1 cellular context compared by ENCODE assay signal in the genomic region with DNA sequence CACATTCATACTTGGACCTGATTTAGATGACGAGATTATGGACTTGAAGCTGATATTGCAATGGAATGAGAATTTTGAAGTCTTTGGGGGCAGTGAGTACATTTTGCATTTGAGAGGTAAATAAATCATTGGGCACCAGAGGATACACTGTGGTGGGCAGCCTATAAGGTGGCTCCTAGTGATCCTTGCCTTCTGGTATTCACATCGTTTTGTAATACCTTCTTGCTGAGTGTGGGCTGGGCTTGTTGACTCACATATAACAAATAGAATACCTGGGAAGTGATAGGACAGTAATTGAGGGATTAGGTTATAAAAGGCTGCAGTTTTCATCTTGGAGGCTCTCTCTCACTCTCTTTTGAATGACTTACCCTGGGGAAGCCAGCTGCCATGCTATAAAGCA.
TF ChIP-seq lines count a peak whose summit lies in the region.

No MANE protein-coding gene starts in this region.

TF ChIP-seq in IMR-90, 13 proteins besides CTCF, POLR2A, EP300 and RAD21 (continued from another document):
- no peak for TF ChIP-seq NFE2L2 (IDR thresholded peaks at IDR 0.05; ENCODE audit: low read depth, low read length)
- TF ChIP-seq RFX5 (IDR thresholded peaks at IDR 0.05; ENCODE audit: low read depth, low read length) = no peak
- TF ChIP-seq SMC3 (IDR thresholded peaks at IDR 0.05; ENCODE audit: low read depth, low read length) = no peak
- TF ChIP-seq, protein P1, sequence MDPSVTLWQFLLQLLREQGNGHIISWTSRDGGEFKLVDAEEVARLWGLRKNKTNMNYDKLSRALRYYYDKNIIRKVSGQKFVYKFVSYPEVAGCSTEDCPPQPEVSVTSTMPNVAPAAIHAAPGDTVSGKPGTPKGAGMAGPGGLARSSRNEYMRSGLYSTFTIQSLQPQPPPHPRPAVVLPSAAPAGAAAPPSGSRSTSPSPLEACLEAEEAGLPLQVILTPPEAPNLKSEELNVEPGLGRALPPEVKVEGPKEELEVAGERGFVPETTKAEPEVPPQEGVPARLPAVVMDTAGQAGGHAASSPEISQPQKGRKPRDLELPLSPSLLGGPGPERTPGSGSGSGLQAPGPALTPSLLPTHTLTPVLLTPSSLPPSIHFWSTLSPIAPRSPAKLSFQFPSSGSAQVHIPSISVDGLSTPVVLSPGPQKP (IDR thresholded peaks at IDR 0.05; ENCODE audit: borderline replicate concordance, low read depth, low read length) = no peak
- no peak for TF ChIP-seq MAZ (IDR thresholded peaks at IDR 0.05; ENCODE audit: borderline replicate concordance, low read depth, low read length)
- no peak for TF ChIP-seq MXI1 (IDR thresholded peaks at IDR 0.05; ENCODE audit: borderline replicate concordance, low read depth, low read length)
- TF ChIP-seq, protein P2, sequence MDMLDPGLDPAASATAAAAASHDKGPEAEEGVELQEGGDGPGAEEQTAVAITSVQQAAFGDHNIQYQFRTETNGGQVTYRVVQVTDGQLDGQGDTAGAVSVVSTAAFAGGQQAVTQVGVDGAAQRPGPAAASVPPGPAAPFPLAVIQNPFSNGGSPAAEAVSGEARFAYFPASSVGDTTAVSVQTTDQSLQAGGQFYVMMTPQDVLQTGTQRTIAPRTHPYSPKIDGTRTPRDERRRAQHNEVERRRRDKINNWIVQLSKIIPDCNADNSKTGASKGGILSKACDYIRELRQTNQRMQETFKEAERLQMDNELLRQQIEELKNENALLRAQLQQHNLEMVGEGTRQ (IDR thresholded peaks at IDR 0.05; ENCODE audit: low read depth, low read length) = no peak
- TF ChIP-seq CEBPB (IDR thresholded peaks at IDR 0.05; ENCODE audit: low read depth, low read length) = no peak
- TF ChIP-seq MAFK (IDR thresholded peaks at IDR 0.05; ENCODE audit: low read depth, low read length) = no peak
